ENCODE assay signal across 11 cellular contexts in the genomic region with DNA sequence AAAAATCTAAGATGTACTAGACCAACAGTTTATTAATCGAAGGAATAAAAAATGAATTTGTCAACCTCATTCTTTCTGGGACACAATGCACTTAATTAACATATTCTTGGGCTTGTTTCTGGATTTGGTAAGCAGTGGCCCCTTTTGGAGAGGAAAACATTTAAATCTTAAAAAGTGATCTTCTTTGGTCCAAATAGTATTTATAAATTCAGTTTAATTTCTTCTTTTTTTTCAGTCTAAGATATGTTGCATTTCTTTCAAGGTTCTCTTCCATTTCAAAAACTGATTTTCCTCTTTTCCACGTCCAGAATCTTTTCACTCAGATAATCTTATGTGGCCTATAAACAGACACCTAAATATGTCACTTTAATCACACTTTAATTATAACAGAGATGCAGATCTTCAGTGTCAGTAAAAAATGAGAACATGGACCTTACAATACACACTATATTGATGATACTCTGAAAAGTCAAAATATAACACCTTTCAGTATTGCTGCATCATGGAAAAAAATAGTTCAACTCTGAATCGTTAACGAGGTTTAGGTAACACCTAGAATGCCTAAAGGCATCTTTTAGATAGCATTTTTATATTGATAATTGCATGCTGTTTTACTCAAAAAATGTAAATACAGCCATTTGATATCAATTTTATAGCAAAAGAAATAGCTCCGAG. TPM values are rescaled to one million over a fixed set of nuclear protein-coding genes. Genes with fewer than 3 reads are reported as not detected.
A peak's percentile ranks its signal among the peaks of the same experiment; 100 is the strongest.
DNase-seq lines count a peak whose midpoint lies in the region; ATAC-seq and TF ChIP-seq lines count a peak whose summit lies in the region.
"Had no signal": no experiment of that assay in that cellular context is flagged by ENCODE, and none has a peak within 500 bp of the region (broad histone marks: within the 10 kb centered on the region; RNA-seq: fewer than 3 reads in every experiment).

No MANE protein-coding gene starts in this region.

- H3K27ac ChIP-seq in heart right ventricle = peak overlapping the region in 9 of 10 donors; percentile 9 to 99 (median 98)
- H3K27ac ChIP-seq in muscle layer of duodenum (ENCODE audit: low read length) = peak overlapping the region; percentile 52

- no peak for TF ChIP-seq POLR2A in GM18505 (IDR thresholded peaks at IDR 0.05; ENCODE audit: borderline replicate concordance, extremely low read depth, insufficient read depth, insufficient read length)

- TF ChIP-seq CTCF in heart right ventricle (IDR thresholded peaks at IDR 0.05) (no peak), type B pancreatic cell (conservative IDR thresholded peaks at IDR 0.05) (no peak)

- peaks cover 25% of the 10 kb centered on the region for H3K4me1 Mint-ChIP-seq in type B pancreatic cell (ENCODE audit: unreplicated experiment)

- DNase-seq in heart right ventricle = no peak
- no peak for DNase-seq in cardiac septum (ENCODE audit: low spot score)
- DNase-seq in cerebellar cortex (ENCODE audit: low spot score) = peak; percentile 29
- DNase-seq in type B pancreatic cell (ENCODE audit: extremely low spot score, unreplicated experiment) = no peak
- no peak for DNase-seq in islet precursor cell
- DNase-seq: activated CD8-positive, alpha-beta memory T cell treated with anti-CD3 and anti-CD28 coated beads for 24 hours; T-helper 1 cell had no signal

- H3K4me3 ChIP-seq in heart right ventricle (peak overlapping the region in 3 of 10 donors; percentile 68 to 76 (median 75)), muscle layer of duodenum (ENCODE audit: low read depth in 1 of 2, low read length in 2 of 2) (peak overlapping the region in 1 of 2 donors; percentile 85)
- H3K4me3 ChIP-seq: lung had no signal

- H3K27me3 ChIP-seq in heart right ventricle (no peaks in the 10 kb centered on the region), muscle layer of duodenum (ENCODE audit: low read depth, low read length) (no peaks in the 10 kb centered on the region)

- H3K4me3 Mint-ChIP-seq in type B pancreatic cell = peak overlapping the region; percentile 92

- peaks cover 7% of the 10 kb centered on the region for H3K27me3 Mint-ChIP-seq in type B pancreatic cell

- H3K9me3 ChIP-seq in heart right ventricle (no peaks in the 10 kb centered on the region), muscle layer of duodenum (ENCODE audit: control insufficient read depth in 1 of 2, low read length in 2 of 2) (no peaks in the 10 kb centered on the region)

- H3K36me3 ChIP-seq in heart right ventricle = no peaks in the 10 kb centered on the region
- H3K36me3 ChIP-seq in muscle layer of duodenum (ENCODE audit: control insufficient read depth in 1 of 2, insufficient read depth in 2 of 2, low read length in 2 of 2) = peaks cover 0 to 3% of the 10 kb centered on the region in 2 donors

- peaks cover 0 to 42% (median 17%) of the 10 kb centered on the region in 9 donors for H3K4me1 ChIP-seq in heart right ventricle
- peaks cover 12 to 15% of the 10 kb centered on the region in 2 donors for H3K4me1 ChIP-seq in muscle layer of duodenum (ENCODE audit: control insufficient read depth in 1 of 2, insufficient read depth in 2 of 2, low read length in 2 of 2)

- no peaks in the 10 kb centered on the region for H3K36me3 Mint-ChIP-seq in type B pancreatic cell

- ATAC-seq in heart right ventricle = no peak
- no peak for ATAC-seq in HG03469 (IDR thresholded peaks at IDR 0.05; ENCODE audit: unreplicated experiment)
- ATAC-seq in GM18505 (IDR thresholded peaks at IDR 0.05; ENCODE audit: unreplicated experiment) = no peak

- 81% methylated on average over 5 of the region's 5 CpGs for WGBS in heart right ventricle, 2 donors

- H3K9me3 Mint-ChIP-seq in type B pancreatic cell = no peaks in the 10 kb centered on the region

- H3K27ac Mint-ChIP-seq in type B pancreatic cell = peak overlapping the region; percentile 96

- intact Hi-C loops in heart right ventricle (cut with DNase I) (no loop called here), cardiac septum (cut with DNase I) (loop anchor here (5.0 to 10.0 kb wide), 3 partner anchors 635 to 905 kb away; a partner anchor contains a TSS)

RNA-seq across cellular contexts. Expression of a gene that starts 3.9 kb away (rescaled TPM):
- 1 to 10 TPM; 1.9 to 6.4 (median 3.3) TPM for total RNA-seq in heart right ventricle
- under 1 TPM; 0.23 to 0.44 TPM for polyA plus RNA-seq in heart right ventricle
- 1.8 TPM for total RNA-seq in cardiac septum
- total RNA-seq in type B pancreatic cell (ENCODE audit: low replicate concordance) = 9.6 and 24.3 TPM in 2 replicates

RNA-seq across cellular contexts. Expression of a gene that starts 4.7 kb away (rescaled TPM):
- total RNA-seq in heart right ventricle (10 to 100 TPM; 18.9 to 28.4 (median 24.6) TPM), cardiac septum (32.5 TPM), type B pancreatic cell (ENCODE audit: low replicate concordance) (45.8 and 46.8 TPM in 2 replicates)
- polyA plus RNA-seq in heart right ventricle = 10 to 100 TPM in 1 of 2 donors, 1 to 10 TPM in 1; 8.5 to 41.1 TPM
